Comparison of ENCODE assay signal across 1 cellular context in genomic region chr6:116572162-116572561, GRCh38.
TF ChIP-seq lines count a peak whose summit lies in the region.

No MANE protein-coding gene starts in this region.

TF ChIP-seq in HEK293T, 16 proteins besides CTCF, POLR2A, EP300 and RAD21 (continued from another document):
- no peak for TF ChIP-seq PKNOX1 (IDR thresholded peaks at IDR 0.05)
TF ChIP-seq in HEK293T: peak in this region for 0.
